ENCODE assay signal across 1 cellular context in genomic region chr5:96324708-96325107, GRCh38.
TF ChIP-seq lines count a peak whose summit lies in the region.

No MANE protein-coding gene starts in this region.

TF ChIP-seq in GM23338, 12 proteins besides CTCF, POLR2A, EP300 and RAD21 (continued from another document):
- TF ChIP-seq EZH2 (IDR thresholded peaks at IDR 0.05; ENCODE audit: low read depth, unreplicated experiment) (no peak), ETS1 (IDR thresholded peaks at IDR 0.05) (no peak)
TF ChIP-seq in GM23338: peak in this region for 0.
